In the genomic region with DNA sequence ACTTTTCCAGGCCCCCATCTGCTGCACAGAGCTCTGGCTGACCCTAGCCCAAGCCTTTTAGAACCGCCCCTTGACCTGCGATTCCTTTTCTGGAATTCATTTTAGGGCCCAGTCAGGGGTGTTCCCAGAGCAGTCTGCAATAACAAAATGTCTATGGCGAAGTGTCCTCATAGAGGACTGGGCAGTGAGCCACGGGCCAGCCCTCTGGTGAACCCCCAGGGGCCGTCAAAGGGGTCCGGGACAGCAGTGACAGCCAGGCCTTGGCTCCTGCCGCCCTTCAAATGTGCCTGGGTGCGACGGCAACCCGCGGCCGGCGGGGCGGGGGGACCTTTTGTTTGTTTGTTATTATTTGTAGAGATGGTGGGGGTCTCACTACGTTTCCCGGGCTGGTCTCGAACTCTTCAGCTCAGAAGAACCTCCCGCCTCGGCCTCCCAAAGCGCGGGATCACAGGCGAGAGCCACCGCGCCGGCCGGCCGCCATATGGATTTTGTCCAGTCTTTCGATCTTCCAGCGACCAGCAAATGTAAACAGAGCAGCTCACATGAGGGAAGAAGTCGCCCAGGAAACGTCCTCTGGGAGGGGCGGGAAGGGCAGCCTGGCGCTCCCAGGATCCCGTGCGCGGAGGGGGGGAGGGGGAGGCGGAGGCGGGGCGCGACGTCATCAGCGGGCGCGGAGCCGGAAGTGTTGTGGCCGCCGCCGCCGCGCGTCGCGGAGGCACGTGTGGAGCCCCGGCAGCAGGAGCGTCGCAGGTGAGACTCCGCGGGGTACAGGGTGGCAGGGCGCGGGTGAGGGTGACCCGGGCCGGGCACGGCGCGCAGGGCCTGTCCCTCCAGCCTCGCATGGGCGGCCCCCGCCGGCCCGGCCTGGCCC, we compare ENCODE assay signal across 8 cellular contexts. TPM values are rescaled to one million over a fixed set of nuclear protein-coding genes. Genes with fewer than 3 reads are reported as not detected.
DNase-seq lines count a peak whose midpoint lies in the region; TF ChIP-seq lines count a peak whose summit lies in the region.

TRMT61A (plus strand) TSS at position 685 of the 871 bp plus-strand sequence. CDS start 783 bp downstream, outside the sequence.

- peak within 1 kb of the TSS; percentile 82 for H3K9ac ChIP-seq in mucosa of stomach (ENCODE audit: low read length)

- H3K36me3 Mint-ChIP-seq in activated T-cell treated with anti-CD3 and anti-CD28 coated beads, Interleukin-2, amount 50 U/mL, for 24 hours (ENCODE audit: low read depth) = peaks cover 38% of the 10 kb centered on the region

- peak; percentile 78 for TF ChIP-seq POLR2A in GM19099 (IDR thresholded peaks at IDR 0.05; ENCODE audit: extremely low read depth, insufficient read length, low read depth)

- no peak for TF ChIP-seq CTCF in epithelial cell of proximal tubule (conservative IDR thresholded peaks at IDR 0.05; ENCODE audit: low read depth, low read length)

- peak within 1 kb of the TSS; percentile 97 for H3K27ac Mint-ChIP-seq in activated T-cell treated with anti-CD3 and anti-CD28 coated beads, Interleukin-2, amount 50 U/mL, for 24 hours

- H3K4me3 ChIP-seq in ACC112 (ENCODE audit: low read depth, low read length) (peak within 1 kb of the TSS; percentile 98), epithelial cell of proximal tubule (ENCODE audit: low read depth, low read length) (peak within 1 kb of the TSS; percentile 66), mucosa of stomach (ENCODE audit: low read length) (peak within 1 kb of the TSS; percentile 95)

- DNase-seq in HuH-7 (ENCODE audit: low spot score) = peak; percentile 99
- DNase-seq in OCI-M1 (lab: John Stamatoyannopoulos, UW) = peak; percentile 75
- DNase-seq in activated T-cell treated with anti-CD3 and anti-CD28 coated beads, Interleukin-2, amount 50 U/mL, for 24 hours = peak; percentile 87
- no peak for DNase-seq in epithelial cell of proximal tubule (ENCODE audit: low read depth)
- peak; percentile 84 for DNase-seq in stimulated activated CD8-positive, alpha-beta memory T cell treated with anti-CD3 and anti-CD28 coated beads, Interleukin-4, amount 100 ng/mL, for 48 hours

- peak within 1 kb of the TSS; percentile 73 for H3K27ac ChIP-seq in ACC112 (ENCODE audit: low read depth, low read length)

- H3K9me3 Mint-ChIP-seq in activated T-cell treated with anti-CD3 and anti-CD28 coated beads, Interleukin-2, amount 50 U/mL, for 24 hours = no peaks in the 10 kb centered on the region

- peaks cover 27% of the 10 kb centered on the region for H3K79me2 ChIP-seq in ACC112 (ENCODE audit: control insufficient read depth, insufficient read depth, low read length, unreplicated experiment)

- H3K4me1 Mint-ChIP-seq in activated T-cell treated with anti-CD3 and anti-CD28 coated beads, Interleukin-2, amount 50 U/mL, for 24 hours (ENCODE audit: low read depth) = peaks cover 38% of the 10 kb centered on the region

- H3K27me3 ChIP-seq in ACC112 (ENCODE audit: insufficient read depth, low read length) = peaks cover 2% of the 10 kb centered on the region
- no peaks in the 10 kb centered on the region for H3K27me3 ChIP-seq in mucosa of stomach (ENCODE audit: control insufficient read depth, insufficient read depth, low read length)

- H3K4me1 ChIP-seq in ACC112 (ENCODE audit: control insufficient read depth, insufficient read depth, low read length, unreplicated experiment) (peaks cover 33% of the 10 kb centered on the region), mucosa of stomach (ENCODE audit: control insufficient read depth, insufficient read depth, low read length) (peaks cover 21% of the 10 kb centered on the region)

- peaks cover 3% of the 10 kb centered on the region; the same call in 1 of the 2 replicates for H3K36me3 ChIP-seq in ACC112 (ENCODE audit: insufficient read depth, low read length)
- no peaks in the 10 kb centered on the region for H3K36me3 ChIP-seq in mucosa of stomach (ENCODE audit: control insufficient read depth, insufficient read depth, low read length)

- peak within 1 kb of the TSS; percentile 77 for H2AFZ ChIP-seq in ACC112 (ENCODE audit: low read length, unreplicated experiment)

- peaks cover 6% of the 10 kb centered on the region for H3K27me3 Mint-ChIP-seq in activated T-cell treated with anti-CD3 and anti-CD28 coated beads, Interleukin-2, amount 50 U/mL, for 24 hours

- no peaks in the 10 kb centered on the region for H3K9me3 ChIP-seq in mucosa of stomach (ENCODE audit: control insufficient read depth, low read length)

- peak within 1 kb of the TSS; percentile 94 for H3K4me3 Mint-ChIP-seq in activated T-cell treated with anti-CD3 and anti-CD28 coated beads, Interleukin-2, amount 50 U/mL, for 24 hours

RNA-seq across cellular contexts. Expression of gene TRMT61A, which starts in this region (rescaled TPM):
- 9.0 and 21.9 TPM in 2 replicates for total RNA-seq in epithelial cell of proximal tubule
